Comparison of ENCODE assay signal across 8 cellular contexts in the genomic region with DNA sequence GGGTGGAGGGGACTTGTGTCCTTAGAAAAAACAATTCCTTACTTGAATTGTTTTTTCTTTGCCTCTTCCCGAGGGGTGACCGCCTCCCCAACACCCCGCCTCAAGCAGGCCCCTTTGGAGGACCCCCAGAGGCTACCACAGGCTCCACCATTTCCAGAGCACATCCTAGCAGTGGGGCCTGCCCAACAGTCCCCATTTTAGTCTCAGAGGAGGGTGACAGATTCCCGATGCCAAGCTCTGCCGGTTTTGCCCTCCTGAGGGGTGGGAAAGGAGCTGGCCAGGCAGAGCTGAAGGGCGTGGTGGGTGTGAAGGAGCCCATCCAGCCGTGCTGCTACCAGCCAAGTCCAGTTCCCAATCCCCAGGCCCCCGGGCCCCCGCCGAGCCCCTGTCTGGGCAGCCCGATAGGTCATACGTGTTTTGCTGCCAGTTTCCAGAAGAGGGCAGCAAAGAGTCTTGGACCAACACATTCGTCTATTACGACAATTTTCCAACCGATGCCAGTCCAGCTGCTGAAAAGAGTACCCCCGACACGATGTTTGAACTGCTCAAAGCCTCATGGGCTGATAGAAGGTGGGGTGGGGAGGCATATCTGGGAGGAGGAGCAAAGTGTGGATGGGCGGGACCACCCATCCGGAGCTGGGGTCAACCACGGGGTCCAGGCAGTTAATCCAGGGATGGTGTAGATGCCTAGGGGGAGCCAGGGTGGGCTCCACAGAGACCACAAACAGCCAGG. TPM values are rescaled to one million over a fixed set of nuclear protein-coding genes. Genes with fewer than 3 reads are reported as not detected.
DNase-seq lines count a peak whose midpoint lies in the region; ATAC-seq, FAIRE-seq and TF ChIP-seq lines count a peak whose summit lies in the region.

No MANE protein-coding gene starts in this region.

- H2AFZ ChIP-seq in endothelial cell of umbilical vein (ENCODE audit: low read depth, low read length) = peak overlapping the region; percentile 37

- DNase-seq in CD4-positive, alpha-beta T cell = peak; percentile 38 to 61 (median 49)
- DNase-seq in HUDEP-2 (lab: John Stamatoyannopoulos, UW; ENCODE audit: unreplicated experiment in 76 of 76) (peak in 50 of 76 experiments; percentile 5 to 67 (median 24)), NOMO-1 (lab: John Stamatoyannopoulos, UW; ENCODE audit: unreplicated experiment in 2 of 2) (peak; percentile 49 to 57), endothelial cell of umbilical vein (ENCODE audit: low read depth, low spot score) (peak; percentile 59), myocyte (ENCODE audit: low read depth) (peak; percentile 77)
- peak; percentile 82 for DNase-seq in activated CD8-positive, alpha-beta memory T cell treated with anti-CD3 and anti-CD28 coated beads for 24 hours
- peak in 5 of 6 experiments; percentile 9 to 64 (median 43) for DNase-seq in stimulated activated naive CD4-positive, alpha-beta T cell (lab: John Stamatoyannopoulos, UW)

- CTCF ChIA-PET in CD4-positive, alpha-beta T cell (lab: Charles Lee) = interaction anchor here (1.0 to 1.6 kb wide), 2 partner anchors 18 to 19 kb away, joined by 3 to 7 read pairs; a partner anchor contains a TSS
- CTCF ChIA-PET in endothelial cell of umbilical vein (lab: Charles Lee) = interaction anchor here (0.6 to 2.9 kb wide), 21 partner anchors 8 to 280 kb away, joined by 3 to 29 read pairs (median 4); a partner anchor contains a TSS

- no peak overlapping the region for H3K4me3 ChIP-seq in endothelial cell of umbilical vein (replicated peaks in 1 of 3; ENCODE audit: insufficient read depth in 1 of 3, low read depth in 1 of 3, low read length in 3 of 3)

- H3K27ac ChIP-seq in CD4-positive, alpha-beta T cell (ENCODE audit: low read depth, low read length) = no peak overlapping the region
- no peak overlapping the region for H3K27ac ChIP-seq in endothelial cell of umbilical vein (ENCODE audit: insufficient read depth, low read depth, low read length)

- no peaks in the 10 kb centered on the region for H3K36me3 ChIP-seq in endothelial cell of umbilical vein (ENCODE audit: control insufficient read depth in 2 of 2, extremely low read depth in 1 of 2, insufficient read depth in 2 of 2, low read length in 2 of 2)

- H3K4me3 Mint-ChIP-seq in CD4-positive, alpha-beta T cell = no peak overlapping the region

- no peaks in the 10 kb centered on the region for H3K4me1 ChIP-seq in endothelial cell of umbilical vein (ENCODE audit: control insufficient read depth, extremely low read depth, insufficient read depth, low read length)

- H3K9ac ChIP-seq in endothelial cell of umbilical vein (replicated peaks; ENCODE audit: extremely low read depth, insufficient read depth, low read length) = no peak overlapping the region

- no peaks in the 10 kb centered on the region for H3K36me3 Mint-ChIP-seq in CD4-positive, alpha-beta T cell (ENCODE audit: low read depth)

- peaks cover 6% of the 10 kb centered on the region for H3K4me1 Mint-ChIP-seq in CD4-positive, alpha-beta T cell (ENCODE audit: low read depth)

- POLR2A ChIA-PET in CD4-positive, alpha-beta T cell (lab: Charles Lee) = interaction anchor here (1.4 kb wide), 1 partner anchor 18 kb away, joined by 5 read pairs; a partner anchor contains a TSS
- POLR2A ChIA-PET in endothelial cell of umbilical vein (lab: Charles Lee) = interaction anchor here (0.6 kb wide), 1 partner anchor 143 kb away, joined by 3 read pairs; no protein-coding TSS in a partner anchor

- H3K27ac Mint-ChIP-seq in CD4-positive, alpha-beta T cell = no peak overlapping the region

- peaks cover 5% of the 10 kb centered on the region for H3K27me3 Mint-ChIP-seq in CD4-positive, alpha-beta T cell

- no peaks in the 10 kb centered on the region for H3K27me3 ChIP-seq in CD4-positive, alpha-beta T cell (ENCODE audit: control insufficient read depth, insufficient read depth, low read length)
- no peaks in the 10 kb centered on the region for H3K27me3 ChIP-seq in endothelial cell of umbilical vein (ENCODE audit: control insufficient read depth in 2 of 2, insufficient read depth in 2 of 2, low read length in 2 of 2)

- no peaks in the 10 kb centered on the region for H3K9me3 ChIP-seq in CD4-positive, alpha-beta T cell (ENCODE audit: control insufficient read depth, low read length)
- H3K9me3 ChIP-seq in endothelial cell of umbilical vein (replicated peaks; ENCODE audit: control insufficient read depth, insufficient read depth, low read length) = no peaks in the 10 kb centered on the region

- peak; percentile 72 for ATAC-seq in CD4-positive, alpha-beta T cell (ENCODE audit: poor library complexity)
- no peak for ATAC-seq in HG03095 (IDR thresholded peaks at IDR 0.05; ENCODE audit: unreplicated experiment)

- peak; percentile 82 for TF ChIP-seq CTCF in CD4-positive, alpha-beta T cell (IDR thresholded peaks at IDR 0.05)
- TF ChIP-seq CTCF in endothelial cell of umbilical vein (IDR thresholded peaks at IDR 0.05; ENCODE audit: extremely low read depth in 1 of 2, insufficient read depth in 1 of 2, low read depth in 1 of 2, low read length in 2 of 2) = peak; percentile 50 to 84

- no peaks in the 10 kb centered on the region for H4K20me1 ChIP-seq in endothelial cell of umbilical vein (replicated peaks; ENCODE audit: control insufficient read depth, extremely low read depth, insufficient read depth, low read length)

- intact Hi-C loops in CD4-positive, alpha-beta T cell (cut with DNase I, micrococcal nuclease) = loop anchor here (2.0 to 10.0 kb wide), 3 partner anchors 75 to 282 kb away; no protein-coding TSS in a partner anchor
- intact Hi-C loops in endothelial cell of umbilical vein (cut with micrococcal nuclease) = loop anchor here (1.0 kb wide), 2 partner anchors 42 to 74 kb away; no protein-coding TSS in a partner anchor

- no TSS peak for BruUV-seq in endothelial cell of umbilical vein (replicated peaks; lab: Mats Ljungman, UMichigan)

- TF ChIP-seq POLR2A in endothelial cell of umbilical vein (IDR thresholded peaks at IDR 0.05; ENCODE audit: low read depth, low read length) = no peak

- no peaks in the 10 kb centered on the region for H3K79me2 ChIP-seq in endothelial cell of umbilical vein (ENCODE audit: control insufficient read depth, insufficient read depth, low read length)

- FAIRE-seq in endothelial cell of umbilical vein (lab: Jason Lieb, UNC) = peak; percentile 87

- H3K9me3 Mint-ChIP-seq in CD4-positive, alpha-beta T cell = no peaks in the 10 kb centered on the region

- H3K9me1 ChIP-seq in endothelial cell of umbilical vein (replicated peaks; ENCODE audit: control insufficient read depth, extremely low read depth, insufficient read depth, low read length) = no peaks in the 10 kb centered on the region

- dilution Hi-C loops in endothelial cell of umbilical vein (cut with MboI; ENCODE audit: extremely low pct_ligation_motif_present, low sequenced_read_pairs) = no loop called here

- no peak overlapping the region for H3K4me2 ChIP-seq in endothelial cell of umbilical vein (ENCODE audit: insufficient read depth, low read length)

TF ChIP-seq in endothelial cell of umbilical vein, 7 proteins besides CTCF, POLR2A, EP300 and RAD21:
- TF ChIP-seq MYC (IDR thresholded peaks at IDR 0.05; ENCODE audit: low read depth, low read length) = no peak
- TF ChIP-seq FOS (IDR thresholded peaks at IDR 0.05; ENCODE audit: borderline replicate concordance, insufficient read depth, low read length) = no peak

RNA-seq across cellular contexts. Expression of a gene that starts 18.8 kb away (rescaled TPM):
- 10 to 100 TPM; 22.2 to 22.4 TPM for total RNA-seq in CD4-positive, alpha-beta T cell
- total RNA-seq in endothelial cell of umbilical vein = 45.9 and 49.7 TPM in 2 replicates
- polyA plus RNA-seq in endothelial cell of umbilical vein = 26.3 and 29.8 TPM in 2 replicates
- polyA plus RNA-seq in endothelial cell of umbilical vein (2011; cell fraction: cytosol; rRNA removed) = 14.9 and 20.8 TPM in 2 replicates
- 45.7 and 62.2 TPM in 2 replicates for polyA plus RNA-seq in endothelial cell of umbilical vein (2011; cell fraction: nucleus; rRNA removed)
- polyA plus RNA-seq in endothelial cell of umbilical vein (2012) = 22.0 and 59.8 TPM in 2 replicates
- 9.2 and 9.4 TPM in 2 replicates for polyA minus RNA-seq in endothelial cell of umbilical vein
- polyA minus RNA-seq in endothelial cell of umbilical vein (2011; cell fraction: cytosol; rRNA and poly(A)+ RNA removed) = 12.7 TPM
- 7.7 and 20.7 TPM in 2 replicates for polyA minus RNA-seq in endothelial cell of umbilical vein (2011; cell fraction: nucleus; rRNA and poly(A)+ RNA removed)
- 120 and 168 TPM in 2 replicates for total RNA-seq in myocyte
- 67.8 TPM for polyA plus RNA-seq in myocyte (2012)

RNA-seq across cellular contexts. Expression of a gene that starts 46.1 kb away (rescaled TPM):
- total RNA-seq in CD4-positive, alpha-beta T cell = under 1 TPM; 0.64 to 0.77 TPM
- total RNA-seq in endothelial cell of umbilical vein (4.1 and 5.5 TPM in 2 replicates), myocyte (3.2 and 5.6 TPM in 2 replicates)
- polyA plus RNA-seq in endothelial cell of umbilical vein = 1.1 and 1.4 TPM in 2 replicates
- polyA plus RNA-seq in endothelial cell of umbilical vein (2011; cell fraction: cytosol; rRNA removed) = 1.0 and 1.2 TPM in 2 replicates
- polyA plus RNA-seq in endothelial cell of umbilical vein (2011; cell fraction: nucleus; rRNA removed) = 8.6 and 9.7 TPM in 2 replicates
- 2.0 and 2.3 TPM in 2 replicates for polyA plus RNA-seq in endothelial cell of umbilical vein (2012)
- polyA minus RNA-seq in endothelial cell of umbilical vein = 0.42 and 2.1 TPM in 2 replicates
- polyA minus RNA-seq in endothelial cell of umbilical vein (2011; cell fraction: cytosol; rRNA and poly(A)+ RNA removed) = 1.3 TPM
- 2.7 and 4.1 TPM in 2 replicates for polyA minus RNA-seq in endothelial cell of umbilical vein (2011; cell fraction: nucleus; rRNA and poly(A)+ RNA removed)
- 7.0 TPM for polyA plus RNA-seq in myocyte (2012)

RNA-seq across cellular contexts. Expression of a gene that starts 46.9 kb away (rescaled TPM):
- 1 to 10 TPM; 1.9 to 2.5 TPM for total RNA-seq in CD4-positive, alpha-beta T cell
- total RNA-seq in endothelial cell of umbilical vein (48.6 and 50.9 TPM in 2 replicates), myocyte (33.4 and 35.5 TPM in 2 replicates)
- polyA plus RNA-seq in endothelial cell of umbilical vein = 11.8 and 12.9 TPM in 2 replicates
- 17.0 and 18.8 TPM in 2 replicates for polyA plus RNA-seq in endothelial cell of umbilical vein (2011; cell fraction: cytosol; rRNA removed)
- polyA plus RNA-seq in endothelial cell of umbilical vein (2011; cell fraction: nucleus; rRNA removed) = 27.8 and 33.2 TPM in 2 replicates
- polyA plus RNA-seq in endothelial cell of umbilical vein (2012) = 42.3 and 56.7 TPM in 2 replicates
- polyA minus RNA-seq in endothelial cell of umbilical vein = 39.8 and 45.3 TPM in 2 replicates
- polyA minus RNA-seq in endothelial cell of umbilical vein (2011; cell fraction: cytosol; rRNA and poly(A)+ RNA removed) = 3.7 TPM
- 20.3 and 27.9 TPM in 2 replicates for polyA minus RNA-seq in endothelial cell of umbilical vein (2011; cell fraction: nucleus; rRNA and poly(A)+ RNA removed)
- polyA plus RNA-seq in myocyte (2012) = 28.6 TPM

Comparison
In these comparisons a context has a peak if more than half of its experiments do, and no peak if none do; other contexts are left out.
1. DNase-seq: peak in every context shown above with its lines; median percentile 82 in activated CD8-positive, alpha-beta memory T cell treated with anti-CD3 and anti-CD28 coated beads for 24 hours; 77 in myocyte; 59 in endothelial cell of umbilical vein; 53 in NOMO-1; 49 in CD4-positive, alpha-beta T cell; 43 in stimulated activated naive CD4-positive, alpha-beta T cell; 24 in HUDEP-2.